In genomic region chr10:71889388-71889987, GRCh38 we compare ENCODE assay signal across 8 cellular contexts. TPM values are rescaled to one million over a fixed set of nuclear protein-coding genes. Genes with fewer than 3 reads are reported as not detected.
DNase-seq lines count a peak whose midpoint lies in the region; ATAC-seq and TF ChIP-seq lines count a peak whose summit lies in the region.

No MANE protein-coding gene starts in this region.

- ATAC-seq in HG03432 (IDR thresholded peaks at IDR 0.05; ENCODE audit: unreplicated experiment) = no peak

- H3K4me2 ChIP-seq in osteoblast (ENCODE audit: insufficient read depth, low read length) = peak overlapping the region; percentile 87

- H3K4me3 ChIP-seq in GM12864 (ENCODE audit: low read depth, low read length) (peak overlapping the region; percentile 56; the same call in 1 of the 2 replicates), osteoblast (ENCODE audit: insufficient read depth, low read length) (peak overlapping the region; percentile 92)

- peaks cover 11% of the 10 kb centered on the region for H3K4me1 ChIP-seq in osteoblast (ENCODE audit: insufficient read depth, low read length)

- H4K20me1 ChIP-seq in osteoblast (ENCODE audit: insufficient read depth, low read length) = no peaks in the 10 kb centered on the region

- no peaks in the 10 kb centered on the region for H3K36me3 ChIP-seq in osteoblast (ENCODE audit: insufficient read depth, low read length)

- no peaks in the 10 kb centered on the region for H3K9me3 ChIP-seq in osteoblast (ENCODE audit: low read depth, low read length)

- no peaks in the 10 kb centered on the region for H3K79me2 ChIP-seq in osteoblast (ENCODE audit: insufficient read depth, low read length)

- H2AFZ ChIP-seq in osteoblast (ENCODE audit: low read length) = peak overlapping the region; percentile 93

- H3K27ac ChIP-seq in epithelial cell of prostate (peak overlapping the region; percentile 91), osteoblast (ENCODE audit: low read depth, low read length) (peak overlapping the region; percentile 82)

- H3K27me3 ChIP-seq in osteoblast (ENCODE audit: insufficient read depth, low read length) = peaks cover 4% of the 10 kb centered on the region

- DNase-seq in GM12864 (ENCODE audit: low read depth) = no peak
- DNase-seq in RKO (ENCODE audit: low spot score) = peak; percentile 18
- DNase-seq in epithelial cell of prostate (ENCODE audit: low read depth, low spot score) = no peak
- DNase-seq in osteoblast (ENCODE audit: insufficient read length, low spot score, missing footprints) = no peak
- DNase-seq in effector CD4-positive, alpha-beta T cell = no peak
- no peak for DNase-seq in stimulated activated CD4-positive, alpha-beta T cell treated with anti-CD3 and anti-CD28 coated beads, Interleukin-4, amount 100 ng/mL, for 1 hour
- DNase-seq in GM19238 (ENCODE audit: insufficient read length, low spot score) = no peak

- TF ChIP-seq CTCF in GM12864 (IDR thresholded peaks at IDR 0.05; ENCODE audit: low read depth, low read length, missing control alignments) (no peak), osteoblast (IDR thresholded peaks at IDR 0.05; ENCODE audit: extremely low read depth, low read depth, low read length) (no peak)

RNA-seq across cellular contexts. Expression of gene PSAP, which starts 38.4 kb away (rescaled TPM):
- total RNA-seq in osteoblast = 1,248 and 1,391 TPM in 2 replicates
